Comparison of ENCODE assay signal across 9 cellular contexts in genomic region chr17:68497885-68498319, GRCh38. TPM values are rescaled to one million over a fixed set of nuclear protein-coding genes. Genes with fewer than 3 reads are reported as not detected.
A peak's percentile ranks its signal among the peaks of the same experiment; 100 is the strongest.
DNase-seq lines count a peak whose midpoint lies in the region; ATAC-seq and TF ChIP-seq lines count a peak whose summit lies in the region.
"Had no signal": no experiment of that assay in that cellular context is flagged by ENCODE, and none has a peak within 500 bp of the region (broad histone marks: within the 10 kb centered on the region; RNA-seq: fewer than 3 reads in every experiment).

No MANE protein-coding gene starts in this region.

- TF ChIP-seq POLR2A in upper lobe of left lung (IDR thresholded peaks at IDR 0.05): no peak
- no peak for TF ChIP-seq POLR2A in vagina (IDR thresholded peaks at IDR 0.05)

- intact Hi-C loops in vagina (cut with DNase I): no loop called here

- no peaks in the 10 kb centered on the region for H3K9me3 Mint-ChIP-seq in CD8-positive, alpha-beta memory T cell
- no peaks in the 10 kb centered on the region for H3K9me3 Mint-ChIP-seq in activated naive CD8-positive, alpha-beta T cell treated with anti-CD3 and anti-CD28 coated beads, Interleukin-2, amount 10 ng/mL, durations not matched to agents 7 days and 5 days
- peaks cover 13% of the 10 kb centered on the region for H3K9me3 Mint-ChIP-seq in WTC11

- WGBS in upper lobe of left lung, 2 donors: 0 to 3% methylated on average over 3 of the region's 3 CpGs

- H3K27ac Mint-ChIP-seq in CD8-positive, alpha-beta memory T cell: peak overlapping the region in 2 of 8 donors; percentile 22 to 58
- H3K27ac Mint-ChIP-seq in activated naive CD8-positive, alpha-beta T cell treated with anti-CD3 and anti-CD28 coated beads, Interleukin-2, amount 10 ng/mL, durations not matched to agents 7 days and 5 days: peak overlapping the region; percentile 84
- no peak overlapping the region for H3K27ac Mint-ChIP-seq in WTC11

- CTCF ChIA-PET in CD8-positive, alpha-beta memory T cell (lab: Charles Lee): interaction anchor here (0.7 to 1.2 kb wide), 3 partner anchors 10 to 438 kb away, joined by 3 read pairs; no protein-coding TSS in a partner anchor
- CTCF ChIA-PET in WTC11 (lab: Charles Lee): interaction anchor here (1.0 kb wide), 1 partner anchor 116 kb away, joined by 4 read pairs; no protein-coding TSS in a partner anchor

- H3K4me1 Mint-ChIP-seq in CD8-positive, alpha-beta memory T cell: peaks cover 10 to 17% (median 16%) of the 10 kb centered on the region in 3 donors
- H3K4me1 Mint-ChIP-seq in activated naive CD8-positive, alpha-beta T cell treated with anti-CD3 and anti-CD28 coated beads, Interleukin-2, amount 10 ng/mL, durations not matched to agents 7 days and 5 days: peaks cover 26% of the 10 kb centered on the region
- 0 out of 2 replicates have a peak, but pooled peaks cover 2% of the 10 kb centered on the region for H3K4me1 Mint-ChIP-seq in WTC11

- H3K4me3 ChIP-seq in CD8-positive, alpha-beta memory T cell (ENCODE audit: low read length): no peak overlapping the region
- H3K4me3 ChIP-seq in upper lobe of left lung (peak overlapping the region in 2 of 4 donors; percentile 1 to 7), vagina (no peak overlapping the region)
- H3K4me3 ChIP-seq: thoracic aorta had no signal

- no peak for TF ChIP-seq CTCF in upper lobe of left lung (IDR thresholded peaks at IDR 0.05)
- no peak for TF ChIP-seq CTCF in vagina (IDR thresholded peaks at IDR 0.05)
- TF ChIP-seq CTCF in WTC11 (IDR thresholded peaks at IDR 0.05): no peak

- no peaks in the 10 kb centered on the region for H3K36me3 ChIP-seq in CD8-positive, alpha-beta memory T cell (ENCODE audit: insufficient read depth, low read length)
- H3K36me3 ChIP-seq in upper lobe of left lung (no peaks in the 10 kb centered on the region), vagina (no peaks in the 10 kb centered on the region)
- H3K36me3 ChIP-seq: thoracic aorta had no signal

- H3K36me3 Mint-ChIP-seq in CD8-positive, alpha-beta memory T cell: no peaks in the 10 kb centered on the region
- peaks cover 2% of the 10 kb centered on the region for H3K36me3 Mint-ChIP-seq in activated naive CD8-positive, alpha-beta T cell treated with anti-CD3 and anti-CD28 coated beads, Interleukin-2, amount 10 ng/mL, durations not matched to agents 7 days and 5 days
- peaks cover 5% of the 10 kb centered on the region for H3K36me3 Mint-ChIP-seq in WTC11

- ATAC-seq in GM19463 (IDR thresholded peaks at IDR 0.05; ENCODE audit: unreplicated experiment): peak; percentile 94
- ATAC-seq in HG03439 (IDR thresholded peaks at IDR 0.05; ENCODE audit: unreplicated experiment): peak; percentile 92
- ATAC-seq in activated naive CD8-positive, alpha-beta T cell treated with anti-CD3 and anti-CD28 coated beads, Interleukin-2, amount 10 ng/mL, durations not matched to agents 7 days and 5 days (ENCODE audit: low read depth): peak; percentile 41
- ATAC-seq in upper lobe of left lung (ENCODE audit: low FRiP score in 2 of 2): peak; percentile 68 to 76
- no peak for ATAC-seq in WTC11

- TF ChIP-seq EP300 in upper lobe of left lung (IDR thresholded peaks at IDR 0.05): no peak

- peaks cover 5 to 10% of the 10 kb centered on the region in 2 donors for H3K27me3 Mint-ChIP-seq in CD8-positive, alpha-beta memory T cell
- H3K27me3 Mint-ChIP-seq in activated naive CD8-positive, alpha-beta T cell treated with anti-CD3 and anti-CD28 coated beads, Interleukin-2, amount 10 ng/mL, durations not matched to agents 7 days and 5 days: peaks cover 7% of the 10 kb centered on the region
- H3K27me3 Mint-ChIP-seq in WTC11 (ENCODE audit: low read depth): no peaks in the 10 kb centered on the region; the same call in none of the 2 replicates

- POLR2A ChIA-PET in CD8-positive, alpha-beta memory T cell (lab: Charles Lee): interaction anchor here (0.6 kb wide), 1 partner anchor 1101 kb away, joined by 8 read pairs; no protein-coding TSS in a partner anchor
- POLR2A ChIA-PET in activated naive CD8-positive, alpha-beta T cell treated with anti-CD3 and anti-CD28 coated beads, Interleukin-2, amount 10 ng/mL, durations not matched to agents 7 days and 5 days (lab: Charles Lee): interaction anchor here (0.7 to 3.5 kb wide), 8 partner anchors 9 to 40 kb away, joined by 3 to 38 read pairs (median 4); partner anchors contain the start of genes PRKAR1A and WIPI1
- POLR2A ChIA-PET in WTC11 (lab: Charles Lee): no interaction called here

- peaks cover 3% of the 10 kb centered on the region for H3K27me3 ChIP-seq in CD8-positive, alpha-beta memory T cell (ENCODE audit: insufficient read depth, low read length, poor library complexity, severe bottlenecking)
- H3K27me3 ChIP-seq in upper lobe of left lung (no peaks in the 10 kb centered on the region), vagina (no peaks in the 10 kb centered on the region)

- H3K9me3 ChIP-seq in CD8-positive, alpha-beta memory T cell (ENCODE audit: low read length): no peaks in the 10 kb centered on the region
- no peaks in the 10 kb centered on the region for H3K9me3 ChIP-seq in upper lobe of left lung
- no peaks in the 10 kb centered on the region for H3K9me3 ChIP-seq in vagina
- H3K9me3 ChIP-seq: thoracic aorta had no signal

- H3K27ac ChIP-seq in CD8-positive, alpha-beta memory T cell (ENCODE audit: low read depth, low read length): no peak overlapping the region
- H3K27ac ChIP-seq in upper lobe of left lung (peak overlapping the region; percentile 71 to 85 (median 82)), vagina (no peak overlapping the region)
- H3K27ac ChIP-seq: thoracic aorta had no signal

- H3K4me3 Mint-ChIP-seq in CD8-positive, alpha-beta memory T cell: peak overlapping the region in 6 of 7 donors; percentile 2 to 63 (median 40)
- H3K4me3 Mint-ChIP-seq in activated naive CD8-positive, alpha-beta T cell treated with anti-CD3 and anti-CD28 coated beads, Interleukin-2, amount 10 ng/mL, durations not matched to agents 7 days and 5 days: peak overlapping the region; percentile 59
- H3K4me3 Mint-ChIP-seq in WTC11: no peak overlapping the region

- DNase-seq in CD8-positive, alpha-beta memory T cell: no peak
- DNase-seq in activated naive CD8-positive, alpha-beta T cell treated with anti-CD3 and anti-CD28 coated beads, Interleukin-2, amount 10 ng/mL, durations not matched to agents 7 days and 5 days: no peak
- DNase-seq in upper lobe of left lung (peak in 1 of 2 donors; percentile 79), SK-N-DZ (ENCODE audit: low spot score) (no peak), vagina (ENCODE audit: extremely low spot score in 2 of 2) (no peak), WTC11 (ENCODE audit: low spot score) (no peak)

- peaks cover 12% of the 10 kb centered on the region for H3K4me1 ChIP-seq in CD8-positive, alpha-beta memory T cell (ENCODE audit: insufficient read depth, low read length)
- H3K4me1 ChIP-seq in upper lobe of left lung (peaks cover 24 to 28% (median 25%) of the 10 kb centered on the region in 4 donors), vagina (peaks cover 8% of the 10 kb centered on the region)

TF ChIP-seq in WTC11, 78 proteins besides CTCF, POLR2A, EP300 and RAD21 (continues in another document):
- no peak for TF ChIP-seq ETV6 (CRISPR knock-in tag; IDR thresholded peaks at IDR 0.05)
- TF ChIP-seq JAZF1 (CRISPR knock-in tag; IDR thresholded peaks at IDR 0.05): no peak
- TF ChIP-seq NR3C1 (CRISPR knock-in tag; conservative IDR thresholded peaks at IDR 0.05; ENCODE audit: low read depth): no peak
- no peak for TF ChIP-seq ZMAT4 (CRISPR knock-in tag; IDR thresholded peaks at IDR 0.05)
- TF ChIP-seq ZNF263 (CRISPR knock-in tag; IDR thresholded peaks at IDR 0.05; ENCODE audit: low read depth): no peak
- TF ChIP-seq RORB (CRISPR knock-in tag; IDR thresholded peaks at IDR 0.05): no peak

RNA-seq across cellular contexts. Expression of gene PRKAR1A, which starts 14.3 kb away (rescaled TPM):
- total RNA-seq in CD8-positive, alpha-beta memory T cell: 100 to 1,000 TPM; 197 to 203 TPM
- 191 TPM for polyA plus RNA-seq in CD8-positive, alpha-beta memory T cell
- total RNA-seq in activated naive CD8-positive, alpha-beta T cell treated with anti-CD3 and anti-CD28 coated beads, Interleukin-2, amount 10 ng/mL, durations not matched to agents 7 days and 5 days: 100 to 1,000 TPM; 208 to 226 TPM
- total RNA-seq in upper lobe of left lung (100 to 1,000 TPM; 161 to 490 (median 396) TPM), vagina (186 TPM), WTC11 (2021) (149 to 158 TPM (median 155 TPM) in 3 replicates)
- 143 and 210 TPM in 2 replicates for polyA plus RNA-seq in SK-N-DZ (2014; cell fraction: cytosol; rRNA removed)
- 79.6 and 90.5 TPM in 2 replicates for polyA plus RNA-seq in SK-N-DZ (2014; cell fraction: nucleus; rRNA removed)

RNA-seq across cellular contexts. Expression of gene WIPI1, which starts 40.6 kb away (rescaled TPM):
- 10 to 100 TPM in 1 of 2 experiments, 1 to 10 TPM in 1; 9.8 to 10.3 TPM for total RNA-seq in CD8-positive, alpha-beta memory T cell
- polyA plus RNA-seq in CD8-positive, alpha-beta memory T cell: 8.2 TPM
- 10 to 100 TPM; 29.7 to 34.8 TPM for total RNA-seq in activated naive CD8-positive, alpha-beta T cell treated with anti-CD3 and anti-CD28 coated beads, Interleukin-2, amount 10 ng/mL, durations not matched to agents 7 days and 5 days
- 100 to 1,000 TPM in 1 of 6 donors, 10 to 100 TPM in 5; 34.7 to 151 (median 44.4) TPM for total RNA-seq in upper lobe of left lung
- 3.7 and 4.7 TPM in 2 replicates for polyA plus RNA-seq in SK-N-DZ (2014; cell fraction: cytosol; rRNA removed)
- polyA plus RNA-seq in SK-N-DZ (2014; cell fraction: nucleus; rRNA removed): 1.4 and 7.6 TPM in 2 replicates
- 37.3 TPM for total RNA-seq in vagina
- total RNA-seq in WTC11 (2021): 16.2 to 29.3 TPM (median 17.5 TPM) in 3 replicates

Comparison
In these comparisons a context has a peak if more than half of its experiments do, and no peak if none do; other contexts are left out.
1. H3K27ac ChIP-seq: peak in upper lobe of left lung (4 of 4); none in CD8-positive, alpha-beta memory T cell (single experiment) and vagina (single experiment).